Comparison of ENCODE assay signal across 8 cellular contexts in the genomic region with DNA sequence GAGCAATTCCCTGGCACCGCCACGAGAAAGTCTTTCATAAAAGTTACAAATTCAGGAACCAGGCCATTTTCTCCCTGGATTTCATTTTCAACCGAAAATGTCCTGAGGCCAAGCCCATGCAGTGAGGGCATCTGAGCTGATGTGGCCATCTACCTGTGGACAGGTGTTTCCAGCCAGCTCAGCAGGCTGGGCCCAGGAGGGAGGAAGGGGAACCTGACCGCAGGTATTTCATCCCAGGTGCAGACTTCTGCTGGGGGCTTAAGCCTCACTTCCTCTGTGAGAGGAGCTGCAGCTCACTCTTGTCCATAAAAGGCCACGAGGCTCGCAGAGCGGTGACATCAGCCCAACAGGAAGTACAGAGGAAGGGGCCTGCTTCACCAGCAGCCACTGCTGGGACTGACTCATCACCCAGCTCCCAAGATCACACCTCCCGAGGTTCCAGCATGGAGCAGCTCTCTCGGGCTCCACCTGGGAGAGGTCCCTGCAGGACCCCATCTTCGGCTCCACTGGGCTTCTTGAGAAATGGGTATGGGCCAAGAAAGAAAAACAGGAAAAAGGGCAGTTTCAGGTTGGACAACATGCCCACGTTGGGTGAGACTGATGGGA. TPM values are rescaled to one million over a fixed set of nuclear protein-coding genes. Genes with fewer than 3 reads are reported as not detected.
DNase-seq lines count a peak whose midpoint lies in the region; ATAC-seq and TF ChIP-seq lines count a peak whose summit lies in the region.

No MANE protein-coding gene starts in this region.

- peaks cover 48% of the 10 kb centered on the region for H3K4me1 ChIP-seq in HEK293 (ENCODE audit: control insufficient read depth, insufficient read depth, low read length)
- H3K4me1 ChIP-seq in mesodermal cell (ENCODE audit: control insufficient read depth, insufficient read depth, low read length, poor library complexity, severe bottlenecking): peaks cover 93% of the 10 kb centered on the region

- WGBS in mesodermal cell (ENCODE audit: insufficient coverage in 2 of 2), 2 experiments: 56 to 62% methylated on average over 8 of the region's 11 CpGs

- ATAC-seq in HG02798 (IDR thresholded peaks at IDR 0.05; ENCODE audit: poor library complexity, unreplicated experiment): no peak

- DNase-seq in G401 (ENCODE audit: low spot score): peak; percentile 46
- peak; percentile 49 for DNase-seq in NCI-H2107 (lab: John Stamatoyannopoulos, UW)
- peak; percentile 88 for DNase-seq in activated CD4-positive, alpha-beta T cell treated with anti-CD3 and anti-CD28 coated beads for 48 hours
- DNase-seq in effector CD4-positive, alpha-beta T cell: peak; percentile 75
- peak; percentile 85 for DNase-seq in stimulated activated CD8-positive, alpha-beta memory T cell treated with anti-CD3 and anti-CD28 coated beads, Interleukin-4, amount 100 ng/mL, for 48 hours

- H3K9me3 ChIP-seq in HEK293 (ENCODE audit: control insufficient read depth, insufficient read depth, low read depth, low read length) (no peaks in the 10 kb centered on the region), mesodermal cell (ENCODE audit: control insufficient read depth, low read length) (no peaks in the 10 kb centered on the region)

- POLR2A ChIA-PET in HEK293 (lab: Yijun Ruan, JAX): interaction anchor here (0.6 to 3.7 kb wide), 19 partner anchors 10 to 151 kb away, joined by 3 to 45 read pairs (median 5); partner anchors contain the start of genes MYH9 and TXN2

- H3K36me3 ChIP-seq in HEK293 (ENCODE audit: control insufficient read depth in 2 of 2, insufficient read depth in 1 of 2, low read length in 2 of 2) (peaks cover 0 to 70% of the 10 kb centered on the region in 2 experiments; a peak in 1 of 3 replicates), mesodermal cell (ENCODE audit: control insufficient read depth, insufficient read depth, low read length) (peaks cover 68% of the 10 kb centered on the region)

- no peak overlapping the region for H3K4me3 ChIP-seq in HEK293 (ENCODE audit: low read depth, low read length)
- H3K4me3 ChIP-seq in mesodermal cell (ENCODE audit: extremely low read depth, insufficient read depth, low read length, poor library complexity, severe bottlenecking): no peak overlapping the region

- TF ChIP-seq CTCF in HEK293 (tag by site-specific recombination; IDR thresholded peaks at IDR 0.05): no peak; the same call in 1 of the 2 replicates

- in situ Hi-C loops in G401 (cut with HindIII; ENCODE audit: low sequenced_read_pairs): no loop called here

- CTCF ChIA-PET in HEK293 (lab: Yijun Ruan, JAX): interaction anchor here (0.5 to 5.7 kb wide), 7 partner anchors 17 to 152 kb away, joined by 3 to 57 read pairs (median 3); no protein-coding TSS in a partner anchor

- H3K27ac ChIP-seq in HEK293 (ENCODE audit: extremely low read depth, low read depth, low read length) (peak overlapping the region; percentile 85), mesodermal cell (ENCODE audit: low read depth, low read length, severe bottlenecking) (peak overlapping the region; percentile 99)

TF ChIP-seq in HEK293, 187 proteins besides CTCF, POLR2A, EP300 and RAD21 (continues in another document):
- TF ChIP-seq TSHZ1 (tag by site-specific recombination; IDR thresholded peaks at IDR 0.05; ENCODE audit: borderline replicate concordance): no peak
- TF ChIP-seq ZNF843 (tag by site-specific recombination; IDR thresholded peaks at IDR 0.05): no peak
- no peak for TF ChIP-seq ZFP41 (tag by site-specific recombination; IDR thresholded peaks at IDR 0.05; ENCODE audit: borderline replicate concordance)
- no peak; the same call in 1 of the 2 replicates for TF ChIP-seq ZNF558 (tag by site-specific recombination; IDR thresholded peaks at IDR 0.05)
- no peak for TF ChIP-seq ZFP3 (tag by site-specific recombination; IDR thresholded peaks at IDR 0.05; ENCODE audit: low read depth)
- no peak for TF ChIP-seq SCRT1 (tag by site-specific recombination; IDR thresholded peaks at IDR 0.05; ENCODE audit: borderline replicate concordance)
- TF ChIP-seq, protein P1, sequence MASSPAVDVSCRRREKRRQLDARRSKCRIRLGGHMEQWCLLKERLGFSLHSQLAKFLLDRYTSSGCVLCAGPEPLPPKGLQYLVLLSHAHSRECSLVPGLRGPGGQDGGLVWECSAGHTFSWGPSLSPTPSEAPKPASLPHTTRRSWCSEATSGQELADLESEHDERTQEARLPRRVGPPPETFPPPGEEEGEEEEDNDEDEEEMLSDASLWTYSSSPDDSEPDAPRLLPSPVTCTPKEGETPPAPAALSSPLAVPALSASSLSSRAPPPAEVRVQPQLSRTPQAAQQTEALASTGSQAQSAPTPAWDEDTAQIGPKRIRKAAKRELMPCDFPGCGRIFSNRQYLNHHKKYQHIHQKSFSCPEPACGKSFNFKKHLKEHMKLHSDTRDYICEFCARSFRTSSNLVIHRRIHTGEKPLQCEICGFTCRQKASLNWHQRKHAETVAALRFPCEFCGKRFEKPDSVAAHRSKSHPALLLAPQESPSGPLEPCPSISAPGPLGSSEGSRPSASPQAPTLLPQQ (tag by site-specific recombination; IDR thresholded peaks at IDR 0.05): 0 out of 2 replicates have a peak, but pooled peaks have one; percentile 54
- no peak for TF ChIP-seq GLI4 (tag by site-specific recombination; IDR thresholded peaks at IDR 0.05)
- no peak for TF ChIP-seq KLF1 (tag by site-specific recombination; IDR thresholded peaks at IDR 0.05)
- no peak for TF ChIP-seq ZNF175 (tag by site-specific recombination; IDR thresholded peaks at IDR 0.05)
- TF ChIP-seq KLF9 (tag by site-specific recombination; IDR thresholded peaks at IDR 0.05; ENCODE audit: low read depth): no peak
- no peak for TF ChIP-seq ZNF510 (tag by site-specific recombination; IDR thresholded peaks at IDR 0.05; ENCODE audit: insufficient replicate concordance)
- TF ChIP-seq ZNF664 (tag by site-specific recombination; IDR thresholded peaks at IDR 0.05): no peak
- no peak for TF ChIP-seq ZNF776 (tag by site-specific recombination; IDR thresholded peaks at IDR 0.05; ENCODE audit: borderline replicate concordance)
- no peak for TF ChIP-seq ZNF596 (tag by site-specific recombination; IDR thresholded peaks at IDR 0.05)
- TF ChIP-seq ZNF114 (tag by site-specific recombination; IDR thresholded peaks at IDR 0.05): no peak
- 0 out of 2 replicates have a peak, but pooled peaks have one; percentile 28 for TF ChIP-seq ZFP37 (tag by site-specific recombination; IDR thresholded peaks at IDR 0.05)
- TF ChIP-seq ZNF561 (tag by site-specific recombination; IDR thresholded peaks at IDR 0.05; ENCODE audit: borderline replicate concordance): peak; percentile 37; the same call in 1 of the 2 replicates
- no peak for TF ChIP-seq YY2 (tag by site-specific recombination; IDR thresholded peaks at IDR 0.05)
- TF ChIP-seq, protein P2, sequence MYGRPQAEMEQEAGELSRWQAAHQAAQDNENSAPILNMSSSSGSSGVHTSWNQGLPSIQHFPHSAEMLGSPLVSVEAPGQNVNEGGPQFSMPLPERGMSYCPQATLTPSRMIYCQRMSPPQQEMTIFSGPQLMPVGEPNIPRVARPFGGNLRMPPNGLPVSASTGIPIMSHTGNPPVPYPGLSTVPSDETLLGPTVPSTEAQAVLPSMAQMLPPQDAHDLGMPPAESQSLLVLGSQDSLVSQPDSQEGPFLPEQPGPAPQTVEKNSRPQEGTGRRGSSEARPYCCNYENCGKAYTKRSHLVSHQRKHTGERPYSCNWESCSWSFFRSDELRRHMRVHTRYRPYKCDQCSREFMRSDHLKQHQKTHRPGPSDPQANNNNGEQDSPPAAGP (tag by site-specific recombination; IDR thresholded peaks at IDR 0.05): peak; percentile 31; the same call in 1 of the 2 replicates
- no peak for TF ChIP-seq ZNF549 (tag by site-specific recombination; IDR thresholded peaks at IDR 0.05)
- TF ChIP-seq ZNF184 (tag by site-specific recombination; IDR thresholded peaks at IDR 0.05): 0 out of 2 replicates have a peak, but pooled peaks have one; percentile 12
- no peak for TF ChIP-seq ZNF140 (tag by site-specific recombination; IDR thresholded peaks at IDR 0.05)

RNA-seq across cellular contexts. Expression of gene MYH9, which starts 56.4 kb away (rescaled TPM):
- total RNA-seq in G401 (2014; rRNA removed; shearing (Covaris generic)): 153 and 185 TPM in 2 replicates
- polyA plus RNA-seq in mesodermal cell (2013, experiment 1 of 2): 360 TPM
- 289 TPM for polyA plus RNA-seq in mesodermal cell (2013, experiment 2 of 2)
